ENCODE assay signal across 11 cellular contexts in genomic region chr1:3471356-3472087, GRCh38. TPM values are rescaled to one million over a fixed set of nuclear protein-coding genes. Genes with fewer than 3 reads are reported as not detected.
DNase-seq lines count a peak whose midpoint lies in the region; ATAC-seq and TF ChIP-seq lines count a peak whose summit lies in the region.
"Had no signal": no experiment of that assay in that cellular context is flagged by ENCODE, and none has a peak within 500 bp of the region (broad histone marks: within the 10 kb centered on the region; RNA-seq: fewer than 3 reads in every experiment).

No MANE protein-coding gene starts in this region.

- H3K9me3 ChIP-seq in HUES6 (ENCODE audit: control insufficient read depth, insufficient read depth, low read depth, low read length) (no peaks in the 10 kb centered on the region), ectodermal cell (ENCODE audit: control insufficient read depth, low read length) (no peaks in the 10 kb centered on the region), liver (ENCODE audit: control insufficient read depth in 4 of 4, low read length in 3 of 4) (no peaks in the 10 kb centered on the region)
- H3K9me3 ChIP-seq: gastroesophageal sphincter had no signal

- H3K4me3 Mint-ChIP-seq in activated T-cell treated with anti-CD3 and anti-CD28 coated beads, Interleukin-2, amount 50 U/mL, for 72 hours, result no peak overlapping the region

- WGBS in ectodermal cell, 2 experiments, result 13 to 14% methylated on average over 25 of the region's 25 CpGs
- WGBS in liver, result 62% methylated on average over 25 of the region's 25 CpGs

- H3K36me3 Mint-ChIP-seq in activated T-cell treated with anti-CD3 and anti-CD28 coated beads, Interleukin-2, amount 50 U/mL, for 72 hours (ENCODE audit: insufficient read depth in 2 of 2), result no peaks in the 10 kb centered on the region

- no peaks in the 10 kb centered on the region for H3K27me3 Mint-ChIP-seq in activated T-cell treated with anti-CD3 and anti-CD28 coated beads, Interleukin-2, amount 50 U/mL, for 72 hours (ENCODE audit: low read depth)

- H3K4me3 ChIP-seq in HUES6 (ENCODE audit: low read depth, low read length), result peak overlapping the region; percentile 12; the same call in 1 of the 2 replicates
- no peak overlapping the region for H3K4me3 ChIP-seq in ectodermal cell (ENCODE audit: insufficient read depth, low read depth, low read length)
- no peak overlapping the region for H3K4me3 ChIP-seq in liver (ENCODE audit: low read depth in 1 of 3, low read length in 3 of 3)
- H3K4me3 ChIP-seq: gastroesophageal sphincter had no signal

- ATAC-seq in activated T-cell treated with anti-CD3 and anti-CD28 coated beads, Interleukin-2, amount 50 U/mL, for 72 hours (replicated peaks in 1 of 2), result no peak
- ATAC-seq in GM21528 (IDR thresholded peaks at IDR 0.05; ENCODE audit: low FRiP score, unreplicated experiment) (no peak), HG03095 (IDR thresholded peaks at IDR 0.05; ENCODE audit: unreplicated experiment) (no peak)
- ATAC-seq: gastroesophageal sphincter had no signal

- peak overlapping the region; percentile 96 for H3K27ac ChIP-seq in HUES6 (ENCODE audit: low read depth, low read length)
- H3K27ac ChIP-seq in ectodermal cell (ENCODE audit: insufficient read depth, low read depth, low read length, poor library complexity, severe bottlenecking), result peak overlapping the region; percentile 90
- no peak overlapping the region for H3K27ac ChIP-seq in liver (ENCODE audit: low read depth in 1 of 2, low read length in 2 of 2)

- H3K4me1 ChIP-seq in HUES6 (ENCODE audit: control insufficient read depth, insufficient read depth, low read length) (peaks cover 16% of the 10 kb centered on the region), ectodermal cell (ENCODE audit: control insufficient read depth, insufficient read depth, low read length) (peaks cover 21% of the 10 kb centered on the region), liver (ENCODE audit: control insufficient read depth in 4 of 4, insufficient read depth in 4 of 4, low read length in 3 of 4) (no peaks in the 10 kb centered on the region)

- peaks cover 38% of the 10 kb centered on the region for H3K36me3 ChIP-seq in HUES6 (ENCODE audit: control insufficient read depth, insufficient read depth, low read length)
- no peaks in the 10 kb centered on the region for H3K36me3 ChIP-seq in ectodermal cell (ENCODE audit: control insufficient read depth, insufficient read depth, low read length)
- H3K36me3 ChIP-seq in liver (ENCODE audit: control insufficient read depth in 4 of 4, insufficient read depth in 3 of 4, low read depth in 1 of 4, low read length in 3 of 4), result no peaks in the 10 kb centered on the region
- H3K36me3 ChIP-seq: gastroesophageal sphincter had no signal

- H3K27me3 ChIP-seq in HUES6 (ENCODE audit: control insufficient read depth, insufficient read depth, low read length) (no peaks in the 10 kb centered on the region), ectodermal cell (ENCODE audit: control insufficient read depth, insufficient read depth, low read length, poor library complexity, severe bottlenecking) (no peaks in the 10 kb centered on the region), liver (ENCODE audit: control insufficient read depth in 4 of 4, insufficient read depth in 4 of 4, low read length in 3 of 4) (no peaks in the 10 kb centered on the region)

- no peak for TF ChIP-seq RAD21 in liver (IDR thresholded peaks at IDR 0.05)

- DNase-seq in 8988T, result peak; percentile 69
- no peak for DNase-seq in activated T-cell treated with anti-CD3 and anti-CD28 coated beads, Interleukin-2, amount 50 U/mL, for 72 hours
- no peak for DNase-seq in NCI-H774 (lab: John Stamatoyannopoulos, UW)
- DNase-seq: Calu3 had no signal

- H3K9me3 Mint-ChIP-seq in activated T-cell treated with anti-CD3 and anti-CD28 coated beads, Interleukin-2, amount 50 U/mL, for 72 hours, result no peaks in the 10 kb centered on the region

- no peak overlapping the region for H3K27ac Mint-ChIP-seq in activated T-cell treated with anti-CD3 and anti-CD28 coated beads, Interleukin-2, amount 50 U/mL, for 72 hours

- H3K4me1 Mint-ChIP-seq in activated T-cell treated with anti-CD3 and anti-CD28 coated beads, Interleukin-2, amount 50 U/mL, for 72 hours (ENCODE audit: low read depth), result no peaks in the 10 kb centered on the region

- peak; percentile 39 for TF ChIP-seq CTCF in liver (IDR thresholded peaks at IDR 0.05; ENCODE audit: low read depth, low read length, missing input control)

- H3K9ac ChIP-seq in HUES6 (ENCODE audit: low read length) (peak overlapping the region; percentile 72), liver (ENCODE audit: low read depth in 1 of 2, low read length in 2 of 2) (no peak overlapping the region)

TF ChIP-seq in liver, 16 proteins besides CTCF, POLR2A, EP300 and RAD21:
- TF ChIP-seq YY1 (IDR thresholded peaks at IDR 0.05) (no peak), NR2F2 (IDR thresholded peaks at IDR 0.05) (peak; percentile 41), RXRA (IDR thresholded peaks at IDR 0.05) (peak in 1 of 2 donors; percentile 60), SP1 (IDR thresholded peaks at IDR 0.05) (no peak)

RNA-seq across cellular contexts. Expression of gene ARHGEF16, which starts 17.1 kb away (rescaled TPM):
- 5.0 TPM for polyA plus RNA-seq in ectodermal cell (2013, experiment 1 of 4)
- 4.1 TPM for polyA plus RNA-seq in ectodermal cell (2013, experiment 2 of 4)
- polyA plus RNA-seq in ectodermal cell (2013, experiment 3 of 4), result 3.8 TPM
- polyA plus RNA-seq in ectodermal cell (2013, experiment 4 of 4), result 3.2 TPM
- 1 to 10 TPM in 1 of 2 donors, under 1 TPM in 1; 0.65 to 5.6 TPM for total RNA-seq in liver
- polyA plus RNA-seq in liver, result 1 to 10 TPM; 2.4 to 3.3 TPM
- total RNA-seq in activated T-cell treated with anti-CD3 and anti-CD28 coated beads, Interleukin-2, amount 50 U/mL, for 72 hours, result under 1 TPM in 1 of 2 donors, not detected in 1; 0.14 TPM
- total RNA-seq: T-helper 2 cell treated with Interferon-gamma antibody and Interleukin-4, amounts not matched to agents 100 ng/mL and 5 ng/mL, for 36 hours had no signal

Comparison
In these comparisons a context has a peak if more than half of its experiments do, and no peak if none do; other contexts are left out.
1. H3K27ac ChIP-seq: peak in HUES6 (single experiment) and ectodermal cell (single experiment); none in liver (0 of 2).